8 cellular contexts compared by ENCODE assay signal in genomic region chr16:4475880-4476790, GRCh38. TPM values are rescaled to one million over a fixed set of nuclear protein-coding genes. Genes with fewer than 3 reads are reported as not detected.
A peak's percentile ranks its signal among the peaks of the same experiment; 100 is the strongest.
DNase-seq lines count a peak whose midpoint lies in the region; FAIRE-seq and TF ChIP-seq lines count a peak whose summit lies in the region.

HMOX2 (plus strand) TSS chr16:4476398; CDS start chr16:4505525, 29,127 bp downstream.

- H3K4me2 ChIP-seq in neural cell (ENCODE audit: low read length), result peak within 1 kb of the TSS; percentile 76

- H4K20me1 ChIP-seq in neural cell (ENCODE audit: insufficient read depth), result no peaks in the 10 kb centered on the region

- H3K4me3 ChIP-seq in neural cell (ENCODE audit: low read length) (peak within 1 kb of the TSS; percentile 99), stomach smooth muscle (ENCODE audit: low read length in 2 of 2) (peak within 1 kb of the TSS; percentile 77 to 94)

- no peaks in the 10 kb centered on the region for H3F3A ChIP-seq in neural cell (ENCODE audit: insufficient read depth, low read length, poor library complexity, severe bottlenecking)

- peaks cover 3% of the 10 kb centered on the region for H3K79me2 ChIP-seq in neural cell (replicated peaks; ENCODE audit: insufficient read depth, low read length)

- no peak for TF ChIP-seq RAD21 in neural cell (conservative IDR thresholded peaks at IDR 0.05)

- H3K4me1 ChIP-seq in ES-I3 (ENCODE audit: insufficient read depth, low read length) (peaks cover 10% of the 10 kb centered on the region), stomach smooth muscle (ENCODE audit: control insufficient read depth, insufficient read depth, low read length) (peaks cover 15% of the 10 kb centered on the region)

- H2AFZ ChIP-seq in neural cell (ENCODE audit: low read depth, low read length), result peak within 1 kb of the TSS; percentile 76

- TF ChIP-seq EP300 in neural cell (conservative IDR thresholded peaks at IDR 0.05; ENCODE audit: poor library complexity, severe bottlenecking), result peak; percentile 38

- TF ChIP-seq POLR2A in H54 (IDR thresholded peaks at IDR 0.05; ENCODE audit: low read depth, low read length), result peak; percentile 97

- TF ChIP-seq CTCF in neural cell (IDR thresholded peaks at IDR 0.05; ENCODE audit: poor library complexity, severe bottlenecking), result peak; percentile 82

- peak; percentile 57 for FAIRE-seq in H54 (lab: Jason Lieb, UNC)

- H3K9me3 ChIP-seq in ES-I3 (ENCODE audit: control insufficient read depth, insufficient read depth, low read length) (no peaks in the 10 kb centered on the region; the same call in 1 of the 2 replicates), neural cell (ENCODE audit: low read length) (no peaks in the 10 kb centered on the region), stomach smooth muscle (ENCODE audit: control insufficient read depth in 2 of 2, low read length in 2 of 2) (no peaks in the 10 kb centered on the region)

- DNase-seq in H54 (ENCODE audit: insufficient read length, low spot score) (peak; percentile 94), LoVo (ENCODE audit: low spot score) (peak; percentile 97), SHP77 (lab: John Stamatoyannopoulos, UW) (peak; percentile 85 to 90), fibroblast of the conjunctiva (ENCODE audit: low read depth) (peak; percentile 85)
- DNase-seq in activated effector memory CD4-positive, alpha-beta T cell treated with anti-CD3 and anti-CD28 coated beads, Interleukin-2, amount 50 U/mL, for 16 hours, result peak; percentile 98

- no peaks in the 10 kb centered on the region for H3K9me2 ChIP-seq in neural cell (ENCODE audit: insufficient read depth, low read length)

- H3K9ac ChIP-seq in ES-I3 (ENCODE audit: low read depth, low read length) (peak within 1 kb of the TSS; percentile 71), neural cell (ENCODE audit: low read length) (peak within 1 kb of the TSS; percentile 82), stomach smooth muscle (ENCODE audit: low read length in 2 of 2) (peak within 1 kb of the TSS; percentile 60 to 72)

- H3K27ac ChIP-seq in neural cell (ENCODE audit: low read length) (peak within 1 kb of the TSS; percentile 44), stomach smooth muscle (ENCODE audit: low read length) (no peak within 1 kb of the TSS)

- H3K27me3 ChIP-seq in neural cell (ENCODE audit: insufficient read depth, low read depth, low read length), result peaks cover 8% of the 10 kb centered on the region
- H3K27me3 ChIP-seq in stomach smooth muscle (ENCODE audit: control insufficient read depth in 1 of 2, insufficient read depth in 2 of 2, low read length in 2 of 2), result no peaks in the 10 kb centered on the region

- H3K36me3 ChIP-seq in ES-I3 (ENCODE audit: insufficient read depth, low read length), result no peaks in the 10 kb centered on the region
- no peaks in the 10 kb centered on the region for H3K36me3 ChIP-seq in neural cell (ENCODE audit: insufficient read depth, low read length)
- H3K36me3 ChIP-seq in stomach smooth muscle (ENCODE audit: control insufficient read depth in 2 of 2, insufficient read depth in 2 of 2, low read length in 2 of 2), result no peaks in the 10 kb centered on the region

TF ChIP-seq in neural cell, 6 proteins besides CTCF, POLR2A, EP300 and RAD21:
- TF ChIP-seq EZH2 (IDR thresholded peaks at IDR 0.05; ENCODE audit: borderline replicate concordance, insufficient read depth, low read length, poor library complexity, severe bottlenecking) (no peak), MXI1 (conservative IDR thresholded peaks at IDR 0.05; ENCODE audit: poor library complexity, severe bottlenecking) (peak; percentile 80), REST (IDR thresholded peaks at IDR 0.05; ENCODE audit: borderline replicate concordance) (peak; percentile 41), TAF1 (IDR thresholded peaks at IDR 0.05; ENCODE audit: low read depth) (no peak), POLR2AphosphoS5 (IDR thresholded peaks at IDR 0.05) (peak; percentile 85)

RNA-seq across cellular contexts. Expression of gene HMOX2, which starts in this region (rescaled TPM):
- polyA plus RNA-seq in neural cell, result 62.9 and 79.4 TPM in 2 replicates
- polyA minus RNA-seq in neural cell, result 53.8 and 57.7 TPM in 2 replicates
